ENCODE assay signal across 19 cellular contexts in genomic region chr10:45602082-45602730, GRCh38.
DNase-seq lines count a peak whose midpoint lies in the region; ATAC-seq, FAIRE-seq and TF ChIP-seq lines count a peak whose summit lies in the region.
"Had no signal": no experiment of that assay in that cellular context is flagged by ENCODE, and none has a peak within 500 bp of the region (broad histone marks: within the 10 kb centered on the region; RNA-seq: fewer than 3 reads in every experiment).

No MANE protein-coding gene starts in this region.

- TF ChIP-seq POLR2A in K562 (conservative IDR thresholded peaks at IDR 0.05) = no peak

- no peak for FAIRE-seq in K562 (lab: Jason Lieb, UNC)
- FAIRE-seq: A204.1, G401.6, kidney had no signal

- CTCF ChIA-PET in AG04450 (lab: Charles Lee) (no interaction called here), K562 (lab: Yijun Ruan, JAX; ENCODE audit: low intra/inter-chr PET ratio) (no interaction called here)

- H2AFZ ChIP-seq in K562 (ENCODE audit: low read depth, low read length) = 0 out of 2 replicates have a peak overlapping the region, but pooled peaks have one; percentile 25

- no peak for TF ChIP-seq CTCF in AG04450 (IDR thresholded peaks at IDR 0.05; ENCODE audit: low read depth, low read length)
- no peak for TF ChIP-seq CTCF in K562 (IDR thresholded peaks at IDR 0.05 in 2 of 3, conservative IDR thresholded peaks at IDR 0.05 in 1 of 3; ENCODE audit: insufficient read depth in 2 of 3, low read depth in 1 of 3, low read length in 3 of 3)
- TF ChIP-seq CTCF in kidney epithelial cell (IDR thresholded peaks at IDR 0.05; ENCODE audit: insufficient read depth, low read length, poor library complexity, severe bottlenecking) = no peak

- H3K4me2 ChIP-seq in K562 (ENCODE audit: insufficient read depth, low read length) = no peak overlapping the region
- H3K4me2 ChIP-seq: KMS-11 had no signal

- no peak for TF ChIP-seq RAD21 in K562 (CRISPR knock-in tag; conservative IDR thresholded peaks at IDR 0.05 in 1 of 2, IDR thresholded peaks at IDR 0.05 in 1 of 2)

- H4K20me1 ChIP-seq in K562 (replicated peaks; ENCODE audit: control insufficient read depth, insufficient read depth, low read length) = no peaks in the 10 kb centered on the region

- in situ Hi-C loops in K562 (cut with MboI) = no loop called here

- WGBS in K562 (ENCODE audit: insufficient coverage, low coverage, missing lambda C conversion rate) = 8% methylated on average over 3 of the region's 3 CpGs

- POLR2A ChIA-PET in AG04450 (lab: Yijun Ruan, JAX) = no interaction called here
- POLR2A ChIA-PET in K562 (lab: Yijun Ruan, JAX) = interaction anchor here (1.0 to 2.7 kb wide), 3 partner anchors 10 to 125 kb away, joined by 3 to 8 read pairs (median 5); no protein-coding TSS in a partner anchor

- BruUV-seq in K562 (replicated peaks; lab: Mats Ljungman, UMichigan) = no TSS peak

- DNase-seq in AG04450 (ENCODE audit: low read depth, low spot score) (peak; percentile 21), HT1080 (ENCODE audit: low read depth) (peak; percentile 16), K562 (ENCODE audit: extremely low read depth in 1 of 4, low spot score in 3 of 4) (no peak), kidney epithelial cell (ENCODE audit: low read depth) (peak; percentile 12), NCI-H2029 treated with DMSO at 0.1 percent for 48 hours (lab: John Stamatoyannopoulos, UW) (no peak)
- no peak for DNase-seq in stimulated activated CD4-positive, alpha-beta T cell treated with anti-CD3 and anti-CD28 coated beads, Interleukin-2, amount 100 ng/mL, for 48 hours
- DNase-seq: activated CD4-positive, alpha-beta T cell treated with anti-CD3 and anti-CD28 coated beads for 4 hours; activated naive CD4-positive, alpha-beta T cell treated with anti-CD3 and anti-CD28 coated beads, Interleukin-2, amount 50 U/mL, for 16 hours; kidney; NCI-H1417 treated with DMSO at 0.1 percent for 48 hours; ovary; SIG-M5 had no signal

- H3K27me3 ChIP-seq in AG04450 (ENCODE audit: control insufficient read depth, insufficient read depth, low read length) (peaks cover 8% of the 10 kb centered on the region), K562 (ENCODE audit: control insufficient read depth in 2 of 2, insufficient read depth in 2 of 2, low read length in 2 of 2) (no peaks in the 10 kb centered on the region), kidney epithelial cell (ENCODE audit: control insufficient read depth, insufficient read depth, low read length) (peaks cover 10% of the 10 kb centered on the region)
- H3K27me3 ChIP-seq: ovary had no signal

- intact Hi-C loops in K562 (cut with micrococcal nuclease) = no loop called here

- H3K27ac ChIP-seq in AG04450 (ENCODE audit: low read depth, low read length) (no peak overlapping the region), K562 (ENCODE audit: extremely low read depth, low read depth, low read length) (no peak overlapping the region)
- H3K27ac ChIP-seq: KMS-11, ovary had no signal

- ATAC-seq in K562 = 0 out of 3 replicates have a peak, but pooled peaks have one; percentile 51
- no peak for ATAC-seq in GM21529 (IDR thresholded peaks at IDR 0.05; ENCODE audit: unreplicated experiment)
- ATAC-seq in HG02840 (IDR thresholded peaks at IDR 0.05; ENCODE audit: low FRiP score, unreplicated experiment) = no peak
- ATAC-seq: stimulated activated memory B cell treated with anti-CD40 and anti-IgM and Interleukin-4, amounts not matched to agents 10 μg/mL and 1 μg/mL and 100 μg/mL, for 72 hours had no signal

- H3K4me3 ChIP-seq in AG04450 (ENCODE audit: low read depth, low read length) = no peak overlapping the region
- H3K4me3 ChIP-seq in K562 = no peak overlapping the region
- no peak overlapping the region for H3K4me3 ChIP-seq in kidney epithelial cell (ENCODE audit: low read depth, low read length)
- H3K4me3 ChIP-seq: ovary, skin epidermis had no signal

- TF ChIP-seq EP300 in K562 (IDR thresholded peaks at IDR 0.05; ENCODE audit: low read length) = no peak

- no peaks in the 10 kb centered on the region for H3K36me3 ChIP-seq in K562 (ENCODE audit: control insufficient read depth, insufficient read depth, low read length)
- H3K36me3 ChIP-seq in kidney epithelial cell (ENCODE audit: control insufficient read depth, insufficient read depth, low read length) = no peaks in the 10 kb centered on the region
- H3K36me3 ChIP-seq: ovary had no signal

- no peaks in the 10 kb centered on the region; a peak in 1 of 5 replicates for H3K4me1 ChIP-seq in K562 (replicated peaks in 1 of 2; ENCODE audit: control insufficient read depth in 2 of 2, insufficient read depth in 2 of 2, low read length in 2 of 2)

- H3K9ac ChIP-seq in K562 (ENCODE audit: insufficient read depth in 1 of 2, low read depth in 2 of 2, low read length in 2 of 2) = no peak overlapping the region
- H3K9ac ChIP-seq: KMS-11 had no signal

- H3K9me3 ChIP-seq in AG04450 (ENCODE audit: control insufficient read depth, insufficient read depth, low read length) = peaks cover 3% of the 10 kb centered on the region; the same call in 1 of the 2 replicates
- peaks cover 12% of the 10 kb centered on the region for H3K9me3 ChIP-seq in K562 (replicated peaks; ENCODE audit: control insufficient read depth, insufficient read depth, low read depth, low read length)
- H3K9me3 ChIP-seq: ovary had no signal

- no peaks in the 10 kb centered on the region for H3K79me2 ChIP-seq in K562 (ENCODE audit: control insufficient read depth, insufficient read depth, low read length)

- H3K9me1 ChIP-seq in K562 (ENCODE audit: control insufficient read depth, insufficient read depth, low read length) = no peaks in the 10 kb centered on the region

TF ChIP-seq in K562, 482 proteins besides CTCF, POLR2A, EP300 and RAD21 (continues in another document):
- TF ChIP-seq ZFPM2 (CRISPR knock-in tag; IDR thresholded peaks at IDR 0.05) (no peak), CHD1 (IDR thresholded peaks at IDR 0.05; ENCODE audit: low read length) (no peak), KLF13 (tag; IDR thresholded peaks at IDR 0.05; ENCODE audit: borderline replicate concordance, low read depth) (no peak), ZKSCAN3 (CRISPR knock-in tag; IDR thresholded peaks at IDR 0.05) (no peak), MTF1 (CRISPR knock-in tag; IDR thresholded peaks at IDR 0.05; ENCODE audit: borderline replicate concordance) (no peak), ZNF778 (CRISPR knock-in tag; IDR thresholded peaks at IDR 0.05) (no peak), NR4A1 (CRISPR knock-in tag; IDR thresholded peaks at IDR 0.05) (no peak), NR4A1 (tag; IDR thresholded peaks at IDR 0.05) (no peak), SP2 (IDR thresholded peaks at IDR 0.05; ENCODE audit: extremely low read depth, low read depth, low read length, poor library complexity, severe bottlenecking) (no peak), PCBP2 (IDR thresholded peaks at IDR 0.05; ENCODE audit: low read depth, low read length, poor library complexity, severe bottlenecking) (no peak), ETV1 (tag; conservative IDR thresholded peaks at IDR 0.05; ENCODE audit: low read depth) (no peak), PPARD (CRISPR knock-in tag; IDR thresholded peaks at IDR 0.05) (no peak), CBFA2T2 (conservative IDR thresholded peaks at IDR 0.05) (peak; percentile 61), TAL1 (IDR thresholded peaks at IDR 0.05) (peak; percentile 54), NFATC3 (IDR thresholded peaks at IDR 0.05) (no peak), THRAP3 (IDR thresholded peaks at IDR 0.05; ENCODE audit: borderline replicate concordance) (no peak), BACH1 (tag; IDR thresholded peaks at IDR 0.05) (no peak), DACH1 (IDR thresholded peaks at IDR 0.05; ENCODE audit: partially characterized antibody) (peak; percentile 33), NBN (IDR thresholded peaks at IDR 0.05; ENCODE audit: low read depth) (no peak), KDM4B (IDR thresholded peaks at IDR 0.05; ENCODE audit: borderline replicate concordance in 2 of 2, low read depth in 1 of 2) (no peak), ZNF77 (CRISPR knock-in tag; IDR thresholded peaks at IDR 0.05) (no peak), ZNF395 (CRISPR knock-in tag; IDR thresholded peaks at IDR 0.05) (no peak), RBM14 (IDR thresholded peaks at IDR 0.05; ENCODE audit: borderline replicate concordance, insufficient read depth, low read depth, low read length) (no peak), EHMT2 (IDR thresholded peaks at IDR 0.05) (no peak), C11orf30 (IDR thresholded peaks at IDR 0.05; ENCODE audit: low read depth) (peak; percentile 17; the same call in 1 of the 2 replicates), ZNF644 (tag; IDR thresholded peaks at IDR 0.05; ENCODE audit: low read depth) (no peak), RCOR1 (IDR thresholded peaks at IDR 0.05; ENCODE audit: borderline replicate concordance in 1 of 2, low read depth in 2 of 2, low read length in 2 of 2) (no peak)
- TF ChIP-seq, protein P1, sequence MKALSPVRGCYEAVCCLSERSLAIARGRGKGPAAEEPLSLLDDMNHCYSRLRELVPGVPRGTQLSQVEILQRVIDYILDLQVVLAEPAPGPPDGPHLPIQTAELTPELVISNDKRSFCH (CRISPR knock-in tag; IDR thresholded peaks at IDR 0.05) = no peak
- TF ChIP-seq, protein P1 (tag; IDR thresholded peaks at IDR 0.05) = no peak
- TF ChIP-seq, protein P2, sequence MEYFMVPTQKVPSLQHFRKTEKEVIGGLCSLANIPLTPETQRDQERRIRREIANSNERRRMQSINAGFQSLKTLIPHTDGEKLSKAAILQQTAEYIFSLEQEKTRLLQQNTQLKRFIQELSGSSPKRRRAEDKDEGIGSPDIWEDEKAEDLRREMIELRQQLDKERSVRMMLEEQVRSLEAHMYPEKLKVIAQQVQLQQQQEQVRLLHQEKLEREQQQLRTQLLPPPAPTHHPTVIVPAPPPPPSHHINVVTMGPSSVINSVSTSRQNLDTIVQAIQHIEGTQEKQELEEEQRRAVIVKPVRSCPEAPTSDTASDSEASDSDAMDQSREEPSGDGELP (CRISPR knock-in tag; IDR thresholded peaks at IDR 0.05; ENCODE audit: borderline replicate concordance) = peak; percentile 41; the same call in 1 of the 2 replicates

Comparison
In these comparisons a context has a peak if more than half of its experiments do, and no peak if none do; other contexts are left out.
1. DNase-seq: peak in AG04450 (single experiment), HT1080 (single experiment) and kidney epithelial cell (single experiment); none in K562 (0 of 4), stimulated activated CD4-positive, alpha-beta T cell treated with anti-CD3 and anti-CD28 coated beads, Interleukin-2, amount 100 ng/mL, for 48 hours (0 of 2) and NCI-H2029 treated with DMSO at 0.1 percent for 48 hours (single experiment).